In genomic region chr12:99043319-99043914, GRCh38 we compare ENCODE assay signal across 9 cellular contexts.
A peak's percentile ranks its signal among the peaks of the same experiment; 100 is the strongest.
DNase-seq lines count a peak whose midpoint lies in the region; ATAC-seq and TF ChIP-seq lines count a peak whose summit lies in the region.
"Had no signal": no experiment of that assay in that cellular context is flagged by ENCODE, and none has a peak within 500 bp of the region (broad histone marks: within the 10 kb centered on the region; RNA-seq: fewer than 3 reads in every experiment).

No MANE protein-coding gene starts in this region.

- no peaks in the 10 kb centered on the region for H3K4me1 ChIP-seq in naive thymus-derived CD4-positive, alpha-beta T cell (ENCODE audit: control insufficient read depth in 2 of 2, insufficient read depth in 2 of 2, low read length in 2 of 2)
- no peaks in the 10 kb centered on the region for H3K4me1 ChIP-seq in tibial artery

- no peaks in the 10 kb centered on the region for H3K27me3 ChIP-seq in naive thymus-derived CD4-positive, alpha-beta T cell (ENCODE audit: control insufficient read depth in 2 of 2, insufficient read depth in 2 of 2, low read length in 2 of 2)
- H3K27me3 ChIP-seq in tibial artery: no peaks in the 10 kb centered on the region

- intact Hi-C loops in naive thymus-derived CD4-positive, alpha-beta T cell (cut with micrococcal nuclease): loop anchor here in 1 of 2 donors (1.0 to 5.0 kb wide), 3 partner anchors 577 to 1094 kb away; no protein-coding TSS in a partner anchor
- intact Hi-C loops in tibial artery (cut with DNase I; ENCODE audit: low total_unique reads): loop anchor here (10.0 kb wide), 1 partner anchor 721 kb away; no protein-coding TSS in a partner anchor

- peak; percentile 99 for TF ChIP-seq CTCF in epithelial cell of proximal tubule (conservative IDR thresholded peaks at IDR 0.05; ENCODE audit: low read depth, low read length)
- TF ChIP-seq CTCF in tibial artery (IDR thresholded peaks at IDR 0.05): peak; percentile 79 to 85

- no peak overlapping the region for H3K27ac ChIP-seq in naive thymus-derived CD4-positive, alpha-beta T cell (ENCODE audit: low read depth, low read length)
- no peak overlapping the region for H3K27ac ChIP-seq in tibial artery

- no peak overlapping the region for H3K27ac Mint-ChIP-seq in naive thymus-derived CD4-positive, alpha-beta T cell
- H3K27ac Mint-ChIP-seq: effector memory CD8-positive, alpha-beta T cell had no signal

- H3K27me3 Mint-ChIP-seq in naive thymus-derived CD4-positive, alpha-beta T cell: peaks cover 0 to 21% (median 6%) of the 10 kb centered on the region in 5 donors

- H3K4me3 ChIP-seq in epithelial cell of proximal tubule (ENCODE audit: low read depth, low read length) (no peak overlapping the region), tibial artery (no peak overlapping the region)
- H3K4me3 ChIP-seq in naive thymus-derived CD4-positive, alpha-beta T cell (ENCODE audit: low read length): no peak overlapping the region

- POLR2A ChIA-PET in naive thymus-derived CD4-positive, alpha-beta T cell (lab: Charles Lee): no interaction called here

- peak; percentile 79 for ATAC-seq in HG02973 (IDR thresholded peaks at IDR 0.05; ENCODE audit: unreplicated experiment)
- ATAC-seq in naive thymus-derived CD4-positive, alpha-beta T cell: peak; percentile 51
- ATAC-seq: effector memory CD8-positive, alpha-beta T cell had no signal

- no peaks in the 10 kb centered on the region for H3K36me3 ChIP-seq in naive thymus-derived CD4-positive, alpha-beta T cell (ENCODE audit: control insufficient read depth in 2 of 3, insufficient read depth in 3 of 3, low read length in 3 of 3)
- peaks cover 0 to 9% (median 0%) of the 10 kb centered on the region in 3 donors for H3K36me3 ChIP-seq in tibial artery

- H3K4me3 Mint-ChIP-seq in naive thymus-derived CD4-positive, alpha-beta T cell: no peak overlapping the region
- H3K4me3 Mint-ChIP-seq: effector memory CD8-positive, alpha-beta T cell had no signal

- DNase-seq in NCI-H510A treated with DMSO at 0.1 percent for 48 hours (lab: John Stamatoyannopoulos, UW) (peak; percentile 71), NCI-H510A (lab: John Stamatoyannopoulos, UW) (no peak), NCI-H2227 treated with DMSO at 0.1 percent for 48 hours (lab: John Stamatoyannopoulos, UW) (peak; percentile 69), epithelial cell of proximal tubule (ENCODE audit: low read depth) (peak; percentile 20), tibial artery (peak in 1 of 2 donors; percentile 73)
- DNase-seq in activated CD4-positive, alpha-beta T cell treated with anti-CD3 and anti-CD28 coated beads, Interleukin-2, amount 50 U/mL, for 1 hour: peak; percentile 26
- peak in 5 of 9 donors; percentile 1 to 37 (median 16) for DNase-seq in naive thymus-derived CD4-positive, alpha-beta T cell

- H3K36me3 Mint-ChIP-seq in naive thymus-derived CD4-positive, alpha-beta T cell: no peaks in the 10 kb centered on the region

- H3K9me3 ChIP-seq in naive thymus-derived CD4-positive, alpha-beta T cell (ENCODE audit: control insufficient read depth in 2 of 3, low read length in 3 of 3): no peaks in the 10 kb centered on the region
- H3K9me3 ChIP-seq in tibial artery: peaks cover 0 to 10% (median 5%) of the 10 kb centered on the region in 3 donors

- no peaks in the 10 kb centered on the region for H3K4me1 Mint-ChIP-seq in naive thymus-derived CD4-positive, alpha-beta T cell

- H3K9me3 Mint-ChIP-seq in naive thymus-derived CD4-positive, alpha-beta T cell: peaks cover 0 to 18% (median 4%) of the 10 kb centered on the region in 11 donors
- H3K9me3 Mint-ChIP-seq: effector memory CD8-positive, alpha-beta T cell had no signal

- CTCF ChIA-PET in naive thymus-derived CD4-positive, alpha-beta T cell (lab: Charles Lee): interaction anchor here (1.0 kb wide), 1 partner anchor 79 kb away, joined by 3 read pairs; no protein-coding TSS in a partner anchor
